In genomic region chr9:113822315-113822714, GRCh38 we compare ENCODE assay signal across 21 cellular contexts. TPM values are rescaled to one million over a fixed set of nuclear protein-coding genes. Genes with fewer than 3 reads are reported as not detected.
DNase-seq lines count a peak whose midpoint lies in the region; ATAC-seq, FAIRE-seq and TF ChIP-seq lines count a peak whose summit lies in the region.
"Had no signal": no experiment of that assay in that cellular context is flagged by ENCODE, and none has a peak within 500 bp of the region (broad histone marks: within the 10 kb centered on the region; RNA-seq: fewer than 3 reads in every experiment).

No MANE protein-coding gene starts in this region.

- no peaks in the 10 kb centered on the region for H3K36me3 ChIP-seq in HepG2 (replicated peaks in 1 of 2; ENCODE audit: control insufficient read depth in 1 of 2, insufficient read depth in 2 of 2, low read length in 2 of 2)
- H3K36me3 ChIP-seq in right lobe of liver: no peaks in the 10 kb centered on the region
- H3K36me3 ChIP-seq in IMR-90 (ENCODE audit: control insufficient read depth, insufficient read depth, low read length): no peaks in the 10 kb centered on the region
- H3K36me3 ChIP-seq in heart right ventricle: no peaks in the 10 kb centered on the region
- H3K36me3 ChIP-seq: BLaER1 treated with 17β-estradiol and CSF1 and Interleukin-3, amounts not matched to agents 10 nM and 100 nM had no signal

- no peak overlapping the region for H2BK5ac ChIP-seq in IMR-90 (ENCODE audit: low read depth, low read length, poor library complexity, severe bottlenecking)

- no TSS peak for BruUV-seq in HepG2 (replicated peaks; lab: Mats Ljungman, UMichigan)
- BruUV-seq in IMR-90 (replicated peaks; lab: Mats Ljungman, UMichigan): no TSS peak

- no peak overlapping the region for H2BK20ac ChIP-seq in IMR-90 (ENCODE audit: low read depth, low read length)

- H3K9me3 ChIP-seq in HepG2 (ENCODE audit: low read length): no peaks in the 10 kb centered on the region
- H3K9me3 ChIP-seq in right lobe of liver: no peaks in the 10 kb centered on the region
- no peaks in the 10 kb centered on the region; the same call in 1 of the 2 replicates for H3K9me3 ChIP-seq in IMR-90 (ENCODE audit: control insufficient read depth, insufficient read depth, low read length)
- peaks cover 0 to 32% (median 0%) of the 10 kb centered on the region in 11 donors for H3K9me3 ChIP-seq in heart right ventricle
- H3K9me3 ChIP-seq: Caco-2 had no signal

- dilution Hi-C loops in IMR-90 (cut with HindIII; ENCODE audit: low sequenced_read_pairs, unreplicated experiment): no loop called here

- H4K91ac ChIP-seq in IMR-90 (ENCODE audit: insufficient read depth, low read depth, low read length): no peak overlapping the region

- ATAC-seq in HepG2: no peak
- no peak for ATAC-seq in right lobe of liver
- no peak for ATAC-seq in IMR-90 (ENCODE audit: low read depth)
- ATAC-seq in heart right ventricle: no peak
- ATAC-seq: CD8-positive, alpha-beta T cell had no signal

- H3K79me1 ChIP-seq in IMR-90 (ENCODE audit: low read depth in 1 of 2, low read length in 2 of 2): no peaks in the 10 kb centered on the region

- TF ChIP-seq POLR2A in HepG2 (IDR thresholded peaks at IDR 0.05; ENCODE audit: insufficient read depth in 1 of 2, low read depth in 2 of 2, low read length in 2 of 2) (no peak), right lobe of liver (IDR thresholded peaks at IDR 0.05) (no peak), IMR-90 (IDR thresholded peaks at IDR 0.05; ENCODE audit: low read depth, low read length) (no peak)

- H3K14ac ChIP-seq in IMR-90 (replicated peaks; ENCODE audit: low read depth, low read length): no peak overlapping the region

- 21% methylated on average over 2 of the region's 2 CpGs for WGBS in HepG2 (ENCODE audit: low lambda C conversion rate)
- WGBS in right lobe of liver (ENCODE audit: insufficient coverage, low coverage, low lambda C conversion rate, missing lambda C conversion rate): 77% methylated on average over 2 of the region's 2 CpGs
- no CpG with 5 or more reads among the region's 2 CpGs for WGBS in IMR-90 (ENCODE audit: extremely low coverage in 2 of 2, insufficient read length in 1 of 2), 2 experiments
- 86 to 95% methylated on average over 2 of the region's 2 CpGs for WGBS in heart right ventricle, 2 donors

- no peaks in the 10 kb centered on the region for H3K4me1 ChIP-seq in HepG2 (ENCODE audit: insufficient read depth, low read length)
- no peaks in the 10 kb centered on the region for H3K4me1 ChIP-seq in right lobe of liver
- H3K4me1 ChIP-seq in IMR-90 (ENCODE audit: control insufficient read depth, insufficient read depth, low read length): no peaks in the 10 kb centered on the region
- H3K4me1 ChIP-seq in heart right ventricle: no peaks in the 10 kb centered on the region
- H3K4me1 ChIP-seq: BLaER1 treated with 17β-estradiol and CSF1 and Interleukin-3, amounts not matched to agents 10 nM and 100 nM; Caco-2 had no signal

- H3K23ac ChIP-seq in IMR-90 (ENCODE audit: low read depth, low read length): no peak overlapping the region

- TF ChIP-seq RAD21 in HepG2 (CRISPR knock-in tag; IDR thresholded peaks at IDR 0.05) (no peak), IMR-90 (IDR thresholded peaks at IDR 0.05; ENCODE audit: low read length) (no peak)

- H3K18ac ChIP-seq in IMR-90 (ENCODE audit: low read depth, low read length): no peak overlapping the region

- no peaks in the 10 kb centered on the region for H3K4me1 Mint-ChIP-seq in T-helper 2 cell treated with Interferon-gamma antibody and Interleukin-4, amounts not matched to agents 5 μg/mL and 100 μg/mL, for 36 hours (ENCODE audit: low read depth)
- H3K4me1 Mint-ChIP-seq: B cell had no signal

- H3K79me2 ChIP-seq in HepG2 (ENCODE audit: insufficient read depth, low read length): no peaks in the 10 kb centered on the region

- peaks cover 11% of the 10 kb centered on the region for H3K27me3 Mint-ChIP-seq in T-helper 2 cell treated with Interferon-gamma antibody and Interleukin-4, amounts not matched to agents 5 μg/mL and 100 μg/mL, for 36 hours (ENCODE audit: low read depth)

- no peaks in the 10 kb centered on the region for H3K36me3 Mint-ChIP-seq in T-helper 2 cell treated with Interferon-gamma antibody and Interleukin-4, amounts not matched to agents 5 μg/mL and 100 μg/mL, for 36 hours (ENCODE audit: low read depth)
- H3K36me3 Mint-ChIP-seq: CD8-positive, alpha-beta T cell had no signal

- no peak for TF ChIP-seq CTCF in HepG2 (CRISPR knock-in tag; IDR thresholded peaks at IDR 0.05)
- no peak for TF ChIP-seq CTCF in right lobe of liver (IDR thresholded peaks at IDR 0.05)
- TF ChIP-seq CTCF in IMR-90 (conservative IDR thresholded peaks at IDR 0.05; ENCODE audit: low read depth, low read length): no peak
- no peak for TF ChIP-seq CTCF in heart right ventricle (IDR thresholded peaks at IDR 0.05)

- POLR2A ChIA-PET in HepG2 (lab: Yijun Ruan, JAX): no interaction called here
- POLR2A ChIA-PET in IMR-90 (lab: Charles Lee; ENCODE audit: unreplicated experiment): no interaction called here

- TF ChIP-seq EP300 in HepG2 (IDR thresholded peaks at IDR 0.05; ENCODE audit: low read depth in 2 of 2, low read length in 2 of 2) (no peak), HepG2 (CRISPR knock-in tag; IDR thresholded peaks at IDR 0.05; ENCODE audit: borderline replicate concordance) (no peak)

- H2BK120ac ChIP-seq in IMR-90 (ENCODE audit: low read depth, low read length): no peak overlapping the region

- no peak overlapping the region for H2AK5ac ChIP-seq in IMR-90 (ENCODE audit: low read depth, low read length)

- DNase-seq in HepG2 (ENCODE audit: low spot score): no peak
- DNase-seq in right lobe of liver: no peak
- no peak for DNase-seq in IMR-90
- no peak for DNase-seq in heart right ventricle
- DNase-seq in T-helper 2 cell treated with Interferon-gamma antibody and Interleukin-4, amounts not matched to agents 5 μg/mL and 100 μg/mL, for 36 hours (ENCODE audit: low spot score): no peak
- DNase-seq: 8988T; AML-193; Caco-2; Calu3; CD4-positive, alpha-beta T cell; CD8-positive, alpha-beta T cell; DMS79 treated with DMSO at 0.1 percent for 48 hours; GF-D8 had no signal

- H3K27ac ChIP-seq in HepG2 (ENCODE audit: extremely low read length, insufficient read depth, low read length) (no peak overlapping the region), right lobe of liver (no peak overlapping the region), IMR-90 (ENCODE audit: insufficient read depth, low read length) (no peak overlapping the region), heart right ventricle (no peak overlapping the region)
- H3K27ac ChIP-seq: BLaER1 treated with 17β-estradiol and CSF1 and Interleukin-3, amounts not matched to agents 10 nM and 100 nM; C4-2B had no signal

- H3K27ac Mint-ChIP-seq in T-helper 2 cell treated with Interferon-gamma antibody and Interleukin-4, amounts not matched to agents 5 μg/mL and 100 μg/mL, for 36 hours: no peak overlapping the region
- H3K27ac Mint-ChIP-seq: B cell; CD4-positive, alpha-beta T cell; CD8-positive, alpha-beta T cell had no signal

- H3K27me3 ChIP-seq in HepG2 (ENCODE audit: control insufficient read depth in 1 of 2, insufficient read depth in 2 of 2, low read length in 2 of 2): no peaks in the 10 kb centered on the region
- H3K27me3 ChIP-seq in right lobe of liver: no peaks in the 10 kb centered on the region
- peaks cover 7% of the 10 kb centered on the region for H3K27me3 ChIP-seq in IMR-90 (ENCODE audit: control insufficient read depth, insufficient read depth, low read length)
- peaks cover 0 to 3% (median 0%) of the 10 kb centered on the region in 7 donors for H3K27me3 ChIP-seq in heart right ventricle
- H3K27me3 ChIP-seq: BLaER1 treated with 17β-estradiol and CSF1 and Interleukin-3, amounts not matched to agents 10 nM and 100 nM had no signal

- H3K4ac ChIP-seq in IMR-90 (ENCODE audit: low read depth, low read length): no peak overlapping the region

- intact Hi-C loops in HepG2 (cut with micrococcal nuclease; ENCODE audit: unreplicated experiment): no loop called here
- intact Hi-C loops in right lobe of liver (cut with DNase I): no loop called here
- intact Hi-C loops in IMR-90 (cut with micrococcal nuclease): no loop called here
- intact Hi-C loops in heart right ventricle (cut with DNase I): no loop called here

- no peak overlapping the region for H3K56ac ChIP-seq in IMR-90 (ENCODE audit: extremely low read depth, insufficient read depth, low read length)

- CTCF ChIA-PET in HepG2 (lab: Yijun Ruan, JAX; ENCODE audit: low intra/inter-chr PET ratio, low total read pairs) (no interaction called here), IMR-90 (lab: Yijun Ruan, JAX) (no interaction called here)

- H3K4me3 ChIP-seq in HepG2 (replicated peaks in 1 of 3; ENCODE audit: insufficient read depth in 1 of 3, low read depth in 2 of 3, low read length in 3 of 3): no peak overlapping the region
- H3K4me3 ChIP-seq in right lobe of liver: no peak overlapping the region
- H3K4me3 ChIP-seq in IMR-90 (ENCODE audit: insufficient read depth, low read depth, low read length): no peak overlapping the region
- H3K4me3 ChIP-seq in heart right ventricle: no peak overlapping the region
- H3K4me3 ChIP-seq: BLaER1 treated with 17β-estradiol and CSF1 and Interleukin-3, amounts not matched to agents 10 nM and 100 nM had no signal

- in situ Hi-C loops in HepG2 (cut with HindIII; ENCODE audit: extremely low pct_ligation_motif_present, low pct_unique_long_range_greater_than_20kb): no loop called here
- in situ Hi-C loops in IMR-90 (cut with MboI; ENCODE audit: low sequenced_read_pairs): no loop called here

- no peak overlapping the region for H3K9ac ChIP-seq in HepG2 (ENCODE audit: insufficient read depth, low read depth, low read length)
- no peak overlapping the region for H3K9ac ChIP-seq in IMR-90 (ENCODE audit: low read depth, low read length)
- H3K9ac ChIP-seq: BLaER1 treated with 17β-estradiol and CSF1 and Interleukin-3, amounts not matched to agents 10 nM and 100 nM had no signal

- no peak overlapping the region for H3K4me3 Mint-ChIP-seq in T-helper 2 cell treated with Interferon-gamma antibody and Interleukin-4, amounts not matched to agents 5 μg/mL and 100 μg/mL, for 36 hours
- H3K4me3 Mint-ChIP-seq: B cell; CD4-positive, alpha-beta T cell; CD8-positive, alpha-beta T cell had no signal

- H3K4me2 ChIP-seq in HepG2 (ENCODE audit: low read depth, low read length): no peak overlapping the region
- H3K4me2 ChIP-seq in IMR-90 (ENCODE audit: low read depth, low read length): no peak overlapping the region
- H3K4me2 ChIP-seq: BLaER1 treated with 17β-estradiol and CSF1 and Interleukin-3, amounts not matched to agents 10 nM and 100 nM had no signal

- H2BK15ac ChIP-seq in IMR-90 (ENCODE audit: low read depth, low read length): no peak overlapping the region

- no peak overlapping the region for H4K8ac ChIP-seq in IMR-90 (ENCODE audit: low read depth in 2 of 2, low read length in 2 of 2)

- FAIRE-seq in HepG2 (lab: Jason Lieb, UNC): no peak
- FAIRE-seq: A204.1, D721Med, G401.6, GM12891, GM18507 had no signal

- no peaks in the 10 kb centered on the region for H3K9me1 ChIP-seq in IMR-90 (ENCODE audit: insufficient read depth, low read length)

- H2AFZ ChIP-seq in HepG2 (ENCODE audit: low read length) (no peak overlapping the region), IMR-90 (replicated peaks; ENCODE audit: low read length, poor library complexity) (no peak overlapping the region)

- no peaks in the 10 kb centered on the region for H3K9me3 Mint-ChIP-seq in T-helper 2 cell treated with Interferon-gamma antibody and Interleukin-4, amounts not matched to agents 5 μg/mL and 100 μg/mL, for 36 hours

- no peak overlapping the region for H4K5ac ChIP-seq in IMR-90 (ENCODE audit: low read depth, low read length)

- no peaks in the 10 kb centered on the region for H4K20me1 ChIP-seq in HepG2 (ENCODE audit: insufficient read depth, low read length)
- no peaks in the 10 kb centered on the region for H4K20me1 ChIP-seq in IMR-90 (ENCODE audit: insufficient read depth, low read length)
- H4K20me1 ChIP-seq: BLaER1 treated with 17β-estradiol and CSF1 and Interleukin-3, amounts not matched to agents 10 nM and 100 nM had no signal

- H2AK9ac ChIP-seq in IMR-90 (replicated peaks; ENCODE audit: low read depth, low read length, poor library complexity): no peak overlapping the region

RNA-seq across cellular contexts. Expression of gene ZNF618, which starts 53.8 kb away (rescaled TPM):
- 0.06 and 0.07 TPM in 2 replicates for total RNA-seq in HepG2 (2016; rRNA removed; fragmentation: Illumina TruSeq; extraction: Trizol)
- not detected in 2 replicates for total RNA-seq in HepG2 (2016; cell fraction: cytosol; rRNA removed; fragmentation: Illumina TruSeq; extraction: Trizol; ENCODE audit: low read depth)
- total RNA-seq in HepG2 (2016; cell fraction: insoluble cytoplasmic fraction; rRNA removed; fragmentation: Illumina TruSeq; extraction: Trizol): 0.03 and 0.09 TPM in 2 replicates
- 0.03 and 0.19 TPM in 2 replicates for total RNA-seq in HepG2 (2016; cell fraction: membrane; rRNA removed; fragmentation: Illumina TruSeq; extraction: Trizol)
- total RNA-seq in HepG2 (2016; cell fraction: nucleus; rRNA removed; fragmentation: Illumina TruSeq; extraction: Trizol): 0.16 and 0.25 TPM in 2 replicates
- polyA plus RNA-seq in HepG2 (2011; rRNA removed): 0.05 and 0.07 TPM in 2 replicates
- 0.08 and 0.17 TPM in 2 replicates for polyA plus RNA-seq in HepG2 (2011; cell fraction: cytosol; rRNA removed)
- polyA plus RNA-seq in HepG2 (2011; cell fraction: nucleus; rRNA removed): 0.24 and 0.35 TPM in 2 replicates
- 0.03 and 0.04 TPM in 2 replicates for polyA plus RNA-seq in HepG2 (2012)
- 0.02 and 0.08 TPM in 2 replicates for polyA plus RNA-seq in HepG2 (2016; cell fraction: cytosol; fragmentation: Illumina TruSeq; extraction: Trizol; ENCODE audit: low read depth)
- 0.08 and 0.09 TPM in 2 replicates for polyA plus RNA-seq in HepG2 (2016; cell fraction: insoluble cytoplasmic fraction; fragmentation: Illumina TruSeq; extraction: Trizol; ENCODE audit: low read depth)
- polyA plus RNA-seq in HepG2 (2016; cell fraction: membrane; fragmentation: Illumina TruSeq; extraction: Trizol; ENCODE audit: low read depth): 0.08 and 0.14 TPM in 2 replicates
- polyA plus RNA-seq in HepG2 (2016; cell fraction: nucleus; fragmentation: Illumina TruSeq; extraction: Trizol; ENCODE audit: insufficient read depth, low read depth): 0.11 and 0.51 TPM in 2 replicates
- 0.32 and 0.61 TPM in 2 replicates for polyA minus RNA-seq in HepG2 (2011; rRNA and poly(A)+ RNA removed; ENCODE audit: low replicate concordance)
- polyA minus RNA-seq in HepG2 (2011; cell fraction: cytosol; rRNA and poly(A)+ RNA removed): 0.10 TPM in 1 of 2 replicates, not detected in the other
- 0.13 and 0.25 TPM in 2 replicates for polyA minus RNA-seq in HepG2 (2011; cell fraction: nucleus; rRNA and poly(A)+ RNA removed)
- 1 to 10 TPM; 2.9 to 7.9 (median 6.0) TPM for total RNA-seq in right lobe of liver
- total RNA-seq in IMR-90 (2012; rRNA removed): 7.5 and 8.2 TPM in 2 replicates
- 9.4 and 10.2 TPM in 2 replicates for polyA plus RNA-seq in IMR-90 (2012; rRNA removed)
- 4.1 and 5.9 TPM in 2 replicates for polyA plus RNA-seq in IMR-90 (2012; cell fraction: cytosol; rRNA removed)
- 18.5 and 28.9 TPM in 2 replicates for polyA plus RNA-seq in IMR-90 (2012; cell fraction: nucleus; rRNA removed; ENCODE audit: low replicate concordance)
- 1 to 10 TPM; 1.1 to 2.5 (median 1.6) TPM for total RNA-seq in heart right ventricle
- 1 to 10 TPM in 1 of 2 donors, under 1 TPM in 1; 0.59 to 1.1 TPM for polyA plus RNA-seq in heart right ventricle
